26 cellular contexts compared by ENCODE assay signal in genomic region chr7:149053386-149053785, GRCh38. TPM values are rescaled to one million over a fixed set of nuclear protein-coding genes. Genes with fewer than 3 reads are reported as not detected.
DNase-seq lines count a peak whose midpoint lies in the region; ATAC-seq, FAIRE-seq and TF ChIP-seq lines count a peak whose summit lies in the region.
"Had no signal": no experiment of that assay in that cellular context is flagged by ENCODE, and none has a peak within 500 bp of the region (broad histone marks: within the 10 kb centered on the region; RNA-seq: fewer than 3 reads in every experiment).

No MANE protein-coding gene starts in this region.

- H3K23me2 ChIP-seq in H1 (ENCODE audit: low read depth, low read length) = no peaks in the 10 kb centered on the region

- H2BK20ac ChIP-seq in IMR-90 (ENCODE audit: low read depth, low read length) = no peak overlapping the region
- no peak overlapping the region for H2BK20ac ChIP-seq in H1 (ENCODE audit: low read length)

- TF ChIP-seq RAD21 in HepG2 (CRISPR knock-in tag; IDR thresholded peaks at IDR 0.05) (no peak), IMR-90 (IDR thresholded peaks at IDR 0.05; ENCODE audit: low read length) (no peak), H1 (IDR thresholded peaks at IDR 0.05 in 1 of 2, conservative IDR thresholded peaks at IDR 0.05 in 1 of 2; ENCODE audit: low read depth in 2 of 2, low read length in 2 of 2) (no peak)

- H3K27me3 Mint-ChIP-seq in activated CD4-positive, alpha-beta T cell treated with anti-CD3 and anti-CD28 coated beads for 36 hours = no peaks in the 10 kb centered on the region
- H3K27me3 Mint-ChIP-seq in endodermal cell (ENCODE audit: insufficient read depth) = peaks cover 4% of the 10 kb centered on the region

- TF ChIP-seq CTCF in HepG2 (CRISPR knock-in tag; IDR thresholded peaks at IDR 0.05) (no peak), right lobe of liver (IDR thresholded peaks at IDR 0.05) (no peak), IMR-90 (conservative IDR thresholded peaks at IDR 0.05; ENCODE audit: low read depth, low read length) (no peak), H1 (IDR thresholded peaks at IDR 0.05; ENCODE audit: control extremely low read depth in 1 of 3, insufficient read depth in 1 of 3, low read depth in 1 of 3, low read length in 3 of 3) (no peak), endodermal cell (conservative IDR thresholded peaks at IDR 0.05) (no peak)

- H3K56ac ChIP-seq in IMR-90 (ENCODE audit: extremely low read depth, insufficient read depth, low read length) (no peak overlapping the region), H1 (replicated peaks; ENCODE audit: insufficient read length, low read depth, low read length) (no peak overlapping the region)

- H4K20me1 ChIP-seq in HepG2 (ENCODE audit: insufficient read depth, low read length) = no peaks in the 10 kb centered on the region
- no peaks in the 10 kb centered on the region for H4K20me1 ChIP-seq in IMR-90 (ENCODE audit: insufficient read depth, low read length)
- no peaks in the 10 kb centered on the region for H4K20me1 ChIP-seq in H1 (replicated peaks in 1 of 2; ENCODE audit: control insufficient read depth in 1 of 2, insufficient read depth in 2 of 2, low read length in 2 of 2)
- H4K20me1 ChIP-seq: BLaER1 had no signal

- H3K4me3 ChIP-seq in HepG2 (replicated peaks in 1 of 3; ENCODE audit: insufficient read depth in 1 of 3, low read depth in 2 of 3, low read length in 3 of 3) (no peak overlapping the region), right lobe of liver (no peak overlapping the region), IMR-90 (ENCODE audit: insufficient read depth, low read depth, low read length) (no peak overlapping the region), H1 (ENCODE audit: extremely low read depth in 1 of 4, insufficient read depth in 2 of 4, low read depth in 3 of 4, low read length in 4 of 4) (no peak overlapping the region), endodermal cell (ENCODE audit: low read length) (no peak overlapping the region)
- H3K4me3 ChIP-seq: BLaER1, GM12878 had no signal

- no peaks in the 10 kb centered on the region for H3K9me1 ChIP-seq in IMR-90 (ENCODE audit: insufficient read depth, low read length)

- FAIRE-seq in HepG2 (lab: Jason Lieb, UNC) (no peak), H1 (lab: Jason Lieb, UNC) (no peak)
- FAIRE-seq: GM12878, GM12892, GM18507 had no signal

- H3K9me3 ChIP-seq in HepG2 (ENCODE audit: low read length) (no peaks in the 10 kb centered on the region), right lobe of liver (no peaks in the 10 kb centered on the region), IMR-90 (ENCODE audit: control insufficient read depth, insufficient read depth, low read length) (no peaks in the 10 kb centered on the region), H1 (ENCODE audit: insufficient read depth in 2 of 2, low read depth in 1 of 2, low read length in 1 of 2) (no peaks in the 10 kb centered on the region), endodermal cell (ENCODE audit: control insufficient read depth, low read length) (no peaks in the 10 kb centered on the region)
- H3K9me3 ChIP-seq: BE2C had no signal

- CTCF ChIA-PET in HepG2 (lab: Yijun Ruan, JAX; ENCODE audit: low intra/inter-chr PET ratio, low total read pairs) = no interaction called here
- CTCF ChIA-PET in IMR-90 (lab: Yijun Ruan, JAX) = interaction anchor here (0.6 to 1.1 kb wide), 3 partner anchors 13 to 181 kb away, joined by 3 read pairs; no protein-coding TSS in a partner anchor
- CTCF ChIA-PET in H1 (lab: Charles Lee; ENCODE audit: partially characterized antibody) = interaction anchor here (2.5 kb wide), 1 partner anchor 46 kb away, joined by 8 read pairs; no protein-coding TSS in a partner anchor
- CTCF ChIA-PET in activated CD4-positive, alpha-beta T cell treated with anti-CD3 and anti-CD28 coated beads for 36 hours (lab: Charles Lee) = no interaction called here

- H3K14ac ChIP-seq in IMR-90 (replicated peaks; ENCODE audit: low read depth, low read length) (no peak overlapping the region), H1 (ENCODE audit: insufficient read length) (no peak overlapping the region)

- H3K79me2 ChIP-seq in HepG2 (ENCODE audit: insufficient read depth, low read length) (no peaks in the 10 kb centered on the region), H1 (ENCODE audit: control insufficient read depth in 1 of 2, insufficient read depth in 2 of 2, low read length in 2 of 2) (no peaks in the 10 kb centered on the region)

- H3K4me2 ChIP-seq in HepG2 (ENCODE audit: low read depth, low read length) = no peak overlapping the region
- no peak overlapping the region for H3K4me2 ChIP-seq in IMR-90 (ENCODE audit: low read depth, low read length)
- no peak overlapping the region for H3K4me2 ChIP-seq in H1 (ENCODE audit: insufficient read depth in 1 of 2, low read depth in 2 of 2, low read length in 2 of 2)
- H3K4me2 ChIP-seq: BLaER1 had no signal

- no peaks in the 10 kb centered on the region for H3K4me1 Mint-ChIP-seq in activated CD4-positive, alpha-beta T cell treated with anti-CD3 and anti-CD28 coated beads for 36 hours
- no peaks in the 10 kb centered on the region for H3K4me1 Mint-ChIP-seq in endodermal cell
- H3K4me1 Mint-ChIP-seq: CD14-positive monocyte; CD4-positive, alpha-beta memory T cell; CD4-positive, CD25-positive, alpha-beta regulatory T cell; CD8-positive, alpha-beta memory T cell had no signal

- 68% methylated on average over 1 of the region's 1 CpG for WGBS in HepG2 (ENCODE audit: low lambda C conversion rate)
- WGBS in right lobe of liver (ENCODE audit: insufficient coverage, low coverage, low lambda C conversion rate, missing lambda C conversion rate) = 90% methylated on average over 1 of the region's 1 CpG
- 100% methylated on average over 1 of the region's 1 CpG; no CpG with 5 or more reads in 1 of the 2 experiments for WGBS in IMR-90 (ENCODE audit: extremely low coverage in 2 of 2, insufficient read length in 1 of 2), 2 experiments
- 75% methylated on average over 1 of the region's 1 CpG; no CpG with 5 or more reads in 1 of the 2 experiments for WGBS in H1 (ENCODE audit: extremely low coverage in 1 of 2, insufficient coverage in 1 of 2, insufficient read length in 1 of 2, insufficient replicate concordance in 2 of 2, low coverage in 1 of 2, low lambda C conversion rate in 2 of 2, missing lambda C conversion rate in 1 of 2), 2 experiments
- WGBS in endodermal cell (ENCODE audit: insufficient coverage in 1 of 2, insufficient read length in 1 of 2), 2 experiments = 89% methylated on average over 1 of the region's 1 CpG; no CpG with 5 or more reads in 1 of the 2 experiments

- H4K91ac ChIP-seq in IMR-90 (ENCODE audit: insufficient read depth, low read depth, low read length) = no peak overlapping the region
- no peak overlapping the region for H4K91ac ChIP-seq in H1 (replicated peaks; ENCODE audit: insufficient read length, low read length)

- H3K79me1 ChIP-seq in IMR-90 (ENCODE audit: low read depth in 1 of 2, low read length in 2 of 2) = no peaks in the 10 kb centered on the region
- no peaks in the 10 kb centered on the region for H3K79me1 ChIP-seq in H1 (ENCODE audit: low read depth, low read length)

- H3K18ac ChIP-seq in IMR-90 (ENCODE audit: low read depth, low read length) = no peak overlapping the region
- no peak overlapping the region for H3K18ac ChIP-seq in H1 (ENCODE audit: extremely low read depth, low read length)

- H3K23ac ChIP-seq in IMR-90 (ENCODE audit: low read depth, low read length) (no peak overlapping the region), H1 (ENCODE audit: insufficient read length) (no peak overlapping the region)

- H3K4me1 ChIP-seq in HepG2 (ENCODE audit: insufficient read depth, low read length) (no peaks in the 10 kb centered on the region), right lobe of liver (no peaks in the 10 kb centered on the region), IMR-90 (ENCODE audit: control insufficient read depth, insufficient read depth, low read length) (no peaks in the 10 kb centered on the region), H1 (replicated peaks in 1 of 4; ENCODE audit: control insufficient read depth in 3 of 4, insufficient read depth in 4 of 4, low read length in 3 of 4) (no peaks in the 10 kb centered on the region), endodermal cell (ENCODE audit: control insufficient read depth, insufficient read depth, low read length) (no peaks in the 10 kb centered on the region)
- H3K4me1 ChIP-seq: BE2C, BLaER1 had no signal

- no peak overlapping the region for H2BK12ac ChIP-seq in H1 (ENCODE audit: low read depth, low read length)

- H3K36me3 ChIP-seq in HepG2 (replicated peaks in 1 of 2; ENCODE audit: control insufficient read depth in 1 of 2, insufficient read depth in 2 of 2, low read length in 2 of 2) = no peaks in the 10 kb centered on the region
- H3K36me3 ChIP-seq in right lobe of liver = no peaks in the 10 kb centered on the region
- no peaks in the 10 kb centered on the region for H3K36me3 ChIP-seq in IMR-90 (ENCODE audit: control insufficient read depth, insufficient read depth, low read length)
- H3K36me3 ChIP-seq in H1 (ENCODE audit: control insufficient read depth in 2 of 4, insufficient read depth in 4 of 4, low read length in 3 of 4) = no peaks in the 10 kb centered on the region
- no peaks in the 10 kb centered on the region for H3K36me3 ChIP-seq in endodermal cell (ENCODE audit: control insufficient read depth, insufficient read depth, low read length)
- H3K36me3 ChIP-seq: BE2C, BLaER1 had no signal

- H4K5ac ChIP-seq in IMR-90 (ENCODE audit: low read depth, low read length) = no peak overlapping the region
- H4K5ac ChIP-seq in H1 (ENCODE audit: insufficient read length, low read depth, low read length) = no peak overlapping the region

- H3K36me3 Mint-ChIP-seq in activated CD4-positive, alpha-beta T cell treated with anti-CD3 and anti-CD28 coated beads for 36 hours (ENCODE audit: low read depth) = no peaks in the 10 kb centered on the region
- H3K36me3 Mint-ChIP-seq in endodermal cell (ENCODE audit: low read depth) = no peaks in the 10 kb centered on the region
- H3K36me3 Mint-ChIP-seq: CD14-positive monocyte; CD4-positive, alpha-beta memory T cell; CD4-positive, CD25-positive, alpha-beta regulatory T cell; CD8-positive, alpha-beta memory T cell had no signal

- H2AK9ac ChIP-seq in IMR-90 (replicated peaks; ENCODE audit: low read depth, low read length, poor library complexity) = no peak overlapping the region

- no TSS peak for BruUV-seq in HepG2 (replicated peaks; lab: Mats Ljungman, UMichigan)
- no TSS peak for BruUV-seq in IMR-90 (replicated peaks; lab: Mats Ljungman, UMichigan)

- H2BK120ac ChIP-seq in IMR-90 (ENCODE audit: low read depth, low read length) = no peak overlapping the region
- H2BK120ac ChIP-seq in H1 (replicated peaks; ENCODE audit: low read depth, low read length) = no peak overlapping the region

- H3K4ac ChIP-seq in IMR-90 (ENCODE audit: low read depth, low read length) (no peak overlapping the region), H1 (replicated peaks; ENCODE audit: insufficient read length, low read depth, low read length) (no peak overlapping the region)

- in situ Hi-C loops in HepG2 (cut with HindIII; ENCODE audit: extremely low pct_ligation_motif_present, low pct_unique_long_range_greater_than_20kb) (no loop called here), IMR-90 (cut with MboI; ENCODE audit: low sequenced_read_pairs) (no loop called here)

- 0 out of 5 replicates have a peak, but pooled peaks cover 0 to 3% of the 10 kb centered on the region in 2 experiments for H3K27me3 ChIP-seq in HepG2 (ENCODE audit: control insufficient read depth in 1 of 2, insufficient read depth in 2 of 2, low read length in 2 of 2)
- H3K27me3 ChIP-seq in right lobe of liver = no peaks in the 10 kb centered on the region
- H3K27me3 ChIP-seq in IMR-90 (ENCODE audit: control insufficient read depth, insufficient read depth, low read length) = peaks cover 4% of the 10 kb centered on the region; the same call in 1 of the 2 replicates
- H3K27me3 ChIP-seq in H1 (replicated peaks in 1 of 4; ENCODE audit: control insufficient read depth in 3 of 4, extremely low read depth in 1 of 4, insufficient read depth in 3 of 4, low read length in 3 of 4) = no peaks in the 10 kb centered on the region
- no peaks in the 10 kb centered on the region for H3K27me3 ChIP-seq in endodermal cell (ENCODE audit: control insufficient read depth, insufficient read depth, low read length, poor library complexity, severe bottlenecking)
- H3K27me3 ChIP-seq: BE2C, BLaER1 had no signal

- TF ChIP-seq EP300 in HepG2 (IDR thresholded peaks at IDR 0.05; ENCODE audit: low read depth in 2 of 2, low read length in 2 of 2) (no peak), HepG2 (CRISPR knock-in tag; IDR thresholded peaks at IDR 0.05; ENCODE audit: borderline replicate concordance) (no peak), H1 (IDR thresholded peaks at IDR 0.05; ENCODE audit: borderline replicate concordance in 1 of 2, low read depth in 2 of 2, low read length in 2 of 2) (no peak)

- H4K8ac ChIP-seq in IMR-90 (ENCODE audit: low read depth in 2 of 2, low read length in 2 of 2) (no peak overlapping the region), H1 (ENCODE audit: extremely low read depth, insufficient read depth, low read length) (no peak overlapping the region)

- POLR2A ChIA-PET in HepG2 (lab: Yijun Ruan, JAX) = no interaction called here
- POLR2A ChIA-PET in IMR-90 (lab: Charles Lee; ENCODE audit: unreplicated experiment) = interaction anchor here (0.6 kb wide), 1 partner anchor 96 kb away, joined by 3 read pairs; no protein-coding TSS in a partner anchor
- POLR2A ChIA-PET in H1 (lab: Charles Lee; ENCODE audit: partially characterized antibody) = interaction anchor here (0.7 to 1.5 kb wide), 2 partner anchors 11 to 26 kb away, joined by 3 to 10 read pairs; no protein-coding TSS in a partner anchor
- POLR2A ChIA-PET in activated CD4-positive, alpha-beta T cell treated with anti-CD3 and anti-CD28 coated beads for 36 hours (lab: Charles Lee) = no interaction called here

- H2BK5ac ChIP-seq in IMR-90 (ENCODE audit: low read depth, low read length, poor library complexity, severe bottlenecking) = no peak overlapping the region
- no peak overlapping the region for H2BK5ac ChIP-seq in H1 (ENCODE audit: low read depth, low read length)

- H2AFZ ChIP-seq in HepG2 (ENCODE audit: low read length) = no peak overlapping the region
- H2AFZ ChIP-seq in IMR-90 (replicated peaks; ENCODE audit: low read length, poor library complexity) = no peak overlapping the region
- H2AFZ ChIP-seq in H1 (ENCODE audit: low read length) = no peak overlapping the region

- dilution Hi-C loops in IMR-90 (cut with HindIII; ENCODE audit: low sequenced_read_pairs, unreplicated experiment) = no loop called here

- no peak overlapping the region for H3K4me3 Mint-ChIP-seq in activated CD4-positive, alpha-beta T cell treated with anti-CD3 and anti-CD28 coated beads for 36 hours
- H3K4me3 Mint-ChIP-seq in endodermal cell = no peak overlapping the region
- H3K4me3 Mint-ChIP-seq: CD14-positive monocyte; CD4-positive, alpha-beta memory T cell; CD4-positive, CD25-positive, alpha-beta regulatory T cell; CD8-positive, alpha-beta memory T cell had no signal

- intact Hi-C loops in HepG2 (cut with micrococcal nuclease; ENCODE audit: unreplicated experiment) = no loop called here
- intact Hi-C loops in right lobe of liver (cut with DNase I) = no loop called here
- intact Hi-C loops in IMR-90 (cut with micrococcal nuclease) = no loop called here
- intact Hi-C loops in activated CD4-positive, alpha-beta T cell treated with anti-CD3 and anti-CD28 coated beads for 36 hours (cut with DNase I, micrococcal nuclease) = no loop called here

- H2BK15ac ChIP-seq in IMR-90 (ENCODE audit: low read depth, low read length) = no peak overlapping the region
- no peak overlapping the region for H2BK15ac ChIP-seq in H1 (ENCODE audit: low read length)

- no peak for TF ChIP-seq POLR2A in HepG2 (IDR thresholded peaks at IDR 0.05; ENCODE audit: insufficient read depth in 1 of 2, low read depth in 2 of 2, low read length in 2 of 2)
- TF ChIP-seq POLR2A in right lobe of liver (IDR thresholded peaks at IDR 0.05) = no peak
- no peak for TF ChIP-seq POLR2A in IMR-90 (IDR thresholded peaks at IDR 0.05; ENCODE audit: low read depth, low read length)
- no peak for TF ChIP-seq POLR2A in H1 (IDR thresholded peaks at IDR 0.05; ENCODE audit: control extremely low read depth in 1 of 2, low read depth in 2 of 2, low read length in 2 of 2)

- no peak overlapping the region for H2AK5ac ChIP-seq in IMR-90 (ENCODE audit: low read depth, low read length)
- no peak overlapping the region for H2AK5ac ChIP-seq in H1 (ENCODE audit: low read depth, low read length)

- no peak overlapping the region for H3K27ac ChIP-seq in HepG2 (ENCODE audit: extremely low read length, insufficient read depth, low read length)
- H3K27ac ChIP-seq in right lobe of liver = no peak overlapping the region
- H3K27ac ChIP-seq in IMR-90 (ENCODE audit: insufficient read depth, low read length) = no peak overlapping the region
- no peak overlapping the region for H3K27ac ChIP-seq in H1 (ENCODE audit: low read depth, low read length)
- H3K27ac ChIP-seq in endodermal cell (ENCODE audit: low read depth, low read length) = no peak overlapping the region
- H3K27ac ChIP-seq: 22Rv1, BLaER1 had no signal

- H3K9ac ChIP-seq in HepG2 (ENCODE audit: insufficient read depth, low read depth, low read length) (no peak overlapping the region), IMR-90 (ENCODE audit: low read depth, low read length) (no peak overlapping the region), H1 (replicated peaks in 1 of 4; ENCODE audit: extremely low read depth in 1 of 4, low read depth in 3 of 4, low read length in 3 of 4) (no peak overlapping the region), endodermal cell (ENCODE audit: extremely low read depth, low read length, poor library complexity, severe bottlenecking) (no peak overlapping the region)
- H3K9ac ChIP-seq: BLaER1 had no signal

- ATAC-seq in HepG2 = no peak
- ATAC-seq in right lobe of liver = no peak
- no peak for ATAC-seq in IMR-90 (ENCODE audit: low read depth)
- no peak for ATAC-seq in activated CD4-positive, alpha-beta T cell treated with anti-CD3 and anti-CD28 coated beads for 36 hours
- ATAC-seq: GM12878 had no signal

- DNase-seq in HepG2 (ENCODE audit: low spot score) (no peak), right lobe of liver (no peak), IMR-90 (no peak), H1 (ENCODE audit: low read depth in 1 of 2, low spot score in 2 of 2) (no peak), endodermal cell (no peak)
- DNase-seq in activated CD4-positive, alpha-beta T cell treated with anti-CD3 and anti-CD28 coated beads for 36 hours = no peak
- DNase-seq: ACHN; BE2C; C1 segment of cervical spinal cord; CD4-positive, alpha-beta memory T cell; CD4-positive, CD25-positive, alpha-beta regulatory T cell; CD8-positive, alpha-beta memory T cell; COR-L47; DMS 273 treated with DMSO at 0.1 percent for 48 hours; DMS153; DMS53; DMS79; DND-41; EL; GDM1 had no signal

- H3K9me3 Mint-ChIP-seq in activated CD4-positive, alpha-beta T cell treated with anti-CD3 and anti-CD28 coated beads for 36 hours (ENCODE audit: low read depth) = no peaks in the 10 kb centered on the region
- peaks cover 7% of the 10 kb centered on the region for H3K9me3 Mint-ChIP-seq in endodermal cell
- H3K9me3 Mint-ChIP-seq: CD4-positive, alpha-beta memory T cell; CD8-positive, alpha-beta memory T cell had no signal

- H3K27ac Mint-ChIP-seq in activated CD4-positive, alpha-beta T cell treated with anti-CD3 and anti-CD28 coated beads for 36 hours = no peak overlapping the region
- H3K27ac Mint-ChIP-seq in endodermal cell = no peak overlapping the region
- H3K27ac Mint-ChIP-seq: CD14-positive monocyte; CD4-positive, alpha-beta memory T cell; CD4-positive, CD25-positive, alpha-beta regulatory T cell; CD8-positive, alpha-beta memory T cell had no signal

RNA-seq across cellular contexts. Expression of gene PDIA4, which starts 25.1 kb away (rescaled TPM):
- total RNA-seq in HepG2 (2016; rRNA removed; fragmentation: Illumina TruSeq; extraction: Trizol) (171 and 402 TPM in 2 replicates), right lobe of liver (100 to 1,000 TPM; 218 to 368 (median 272) TPM), IMR-90 (2012; rRNA removed) (277 and 304 TPM in 2 replicates), endodermal cell (100 to 1,000 TPM; 369 to 402 TPM)
- 22.9 and 25.7 TPM in 2 replicates for total RNA-seq in HepG2 (2016; cell fraction: cytosol; rRNA removed; fragmentation: Illumina TruSeq; extraction: Trizol; ENCODE audit: low read depth)
- 147 and 420 TPM in 2 replicates for total RNA-seq in HepG2 (2016; cell fraction: insoluble cytoplasmic fraction; rRNA removed; fragmentation: Illumina TruSeq; extraction: Trizol)
- 46.8 and 54.4 TPM in 2 replicates for total RNA-seq in HepG2 (2016; cell fraction: membrane; rRNA removed; fragmentation: Illumina TruSeq; extraction: Trizol)
- total RNA-seq in HepG2 (2016; cell fraction: nucleus; rRNA removed; fragmentation: Illumina TruSeq; extraction: Trizol) = 291 and 344 TPM in 2 replicates
- polyA plus RNA-seq in HepG2 (2011; rRNA removed) (257 and 278 TPM in 2 replicates), IMR-90 (2012; rRNA removed) (221 and 241 TPM in 2 replicates), H1 (2011; rRNA removed) (108 and 119 TPM in 2 replicates)
- 265 and 293 TPM in 2 replicates for polyA plus RNA-seq in HepG2 (2011; cell fraction: cytosol; rRNA removed)
- polyA plus RNA-seq in HepG2 (2011; cell fraction: nucleus; rRNA removed) = 106 and 130 TPM in 2 replicates
- polyA plus RNA-seq in HepG2 (2012) = 244 and 280 TPM in 2 replicates
- polyA plus RNA-seq in HepG2 (2016; cell fraction: cytosol; fragmentation: Illumina TruSeq; extraction: Trizol; ENCODE audit: low read depth) = 19.9 and 20.2 TPM in 2 replicates
- polyA plus RNA-seq in HepG2 (2016; cell fraction: insoluble cytoplasmic fraction; fragmentation: Illumina TruSeq; extraction: Trizol; ENCODE audit: low read depth) = 150 and 172 TPM in 2 replicates
- 32.6 and 38.7 TPM in 2 replicates for polyA plus RNA-seq in HepG2 (2016; cell fraction: membrane; fragmentation: Illumina TruSeq; extraction: Trizol; ENCODE audit: low read depth)
- 470 and 531 TPM in 2 replicates for polyA plus RNA-seq in HepG2 (2016; cell fraction: nucleus; fragmentation: Illumina TruSeq; extraction: Trizol; ENCODE audit: insufficient read depth, low read depth)
- 88.5 and 200 TPM in 2 replicates for polyA minus RNA-seq in HepG2 (2011; rRNA and poly(A)+ RNA removed; ENCODE audit: low replicate concordance)
- polyA minus RNA-seq in HepG2 (2011; cell fraction: cytosol; rRNA and poly(A)+ RNA removed) = 156 and 159 TPM in 2 replicates
- 65.0 and 77.7 TPM in 2 replicates for polyA minus RNA-seq in HepG2 (2011; cell fraction: nucleus; rRNA and poly(A)+ RNA removed)
- 143 and 192 TPM in 2 replicates for polyA plus RNA-seq in IMR-90 (2012; cell fraction: cytosol; rRNA removed)
- polyA plus RNA-seq in IMR-90 (2012; cell fraction: nucleus; rRNA removed; ENCODE audit: low replicate concordance) = 74.7 and 103 TPM in 2 replicates
- 303 and 308 TPM in 2 replicates for total RNA-seq in H1 (2021; fragmentation: NEBNext Ultra II Directional; extraction: Animal tissue kit (Norgen Biotek cat#: 25700))
- polyA plus RNA-seq in H1 (2011; cell fraction: cytosol; rRNA removed) = 165 TPM
- 160 TPM for polyA plus RNA-seq in H1 (2011; cell fraction: nucleus; rRNA removed)
- 233 to 316 TPM (median 241 TPM) in 4 replicates for polyA plus RNA-seq in H1 (2012, experiment 1 of 2)
- 221 TPM for polyA plus RNA-seq in H1 (2012, experiment 2 of 2)
- 431 TPM for polyA plus RNA-seq in H1 (2013, experiment 1 of 2)
- 436 TPM for polyA plus RNA-seq in H1 (2013, experiment 2 of 2)
- 153 and 168 TPM in 2 replicates for polyA minus RNA-seq in H1 (2011; rRNA and poly(A)+ RNA removed)
- 109 TPM for polyA minus RNA-seq in H1 (2011; cell fraction: cytosol; rRNA and poly(A)+ RNA removed)
- polyA minus RNA-seq in H1 (2011; cell fraction: nucleus; rRNA and poly(A)+ RNA removed) = 62.8 TPM
- 10 to 100 TPM; 88.3 to 90.1 TPM for total RNA-seq in activated CD4-positive, alpha-beta T cell treated with anti-CD3 and anti-CD28 coated beads for 36 hours
- 188 TPM for polyA plus RNA-seq in endodermal cell (2013, experiment 1 of 2)
- polyA plus RNA-seq in endodermal cell (2013, experiment 2 of 2) = 200 TPM

RNA-seq across cellular contexts. Expression of gene ZNF786, which starts 37.1 kb away (rescaled TPM):
- total RNA-seq in HepG2 (2016; rRNA removed; fragmentation: Illumina TruSeq; extraction: Trizol) (4.0 and 4.3 TPM in 2 replicates), right lobe of liver (1 to 10 TPM; 2.0 to 2.7 (median 2.4) TPM), IMR-90 (2012; rRNA removed) (5.8 and 7.3 TPM in 2 replicates), endodermal cell (10 to 100 TPM; 12.0 to 13.3 TPM)
- 0.79 and 0.81 TPM in 2 replicates for total RNA-seq in HepG2 (2016; cell fraction: cytosol; rRNA removed; fragmentation: Illumina TruSeq; extraction: Trizol; ENCODE audit: low read depth)
- total RNA-seq in HepG2 (2016; cell fraction: insoluble cytoplasmic fraction; rRNA removed; fragmentation: Illumina TruSeq; extraction: Trizol) = 4.0 and 4.4 TPM in 2 replicates
- 2.8 and 3.0 TPM in 2 replicates for total RNA-seq in HepG2 (2016; cell fraction: membrane; rRNA removed; fragmentation: Illumina TruSeq; extraction: Trizol)
- 3.2 and 4.4 TPM in 2 replicates for total RNA-seq in HepG2 (2016; cell fraction: nucleus; rRNA removed; fragmentation: Illumina TruSeq; extraction: Trizol)
- polyA plus RNA-seq in HepG2 (2011; rRNA removed) (2.0 and 2.8 TPM in 2 replicates), IMR-90 (2012; rRNA removed) (2.6 and 2.8 TPM in 2 replicates), H1 (2011; rRNA removed) (7.7 and 8.3 TPM in 2 replicates)
- polyA plus RNA-seq in HepG2 (2011; cell fraction: cytosol; rRNA removed) = 2.0 and 2.2 TPM in 2 replicates
- polyA plus RNA-seq in HepG2 (2011; cell fraction: nucleus; rRNA removed) = 3.3 and 4.5 TPM in 2 replicates
- polyA plus RNA-seq in HepG2 (2012) = 2.0 and 2.5 TPM in 2 replicates
- polyA plus RNA-seq in HepG2 (2016; cell fraction: cytosol; fragmentation: Illumina TruSeq; extraction: Trizol; ENCODE audit: low read depth) = 0.37 and 0.44 TPM in 2 replicates
- polyA plus RNA-seq in HepG2 (2016; cell fraction: insoluble cytoplasmic fraction; fragmentation: Illumina TruSeq; extraction: Trizol; ENCODE audit: low read depth) = 4.1 and 4.2 TPM in 2 replicates
- 1.1 and 1.2 TPM in 2 replicates for polyA plus RNA-seq in HepG2 (2016; cell fraction: membrane; fragmentation: Illumina TruSeq; extraction: Trizol; ENCODE audit: low read depth)
- 7.1 and 7.5 TPM in 2 replicates for polyA plus RNA-seq in HepG2 (2016; cell fraction: nucleus; fragmentation: Illumina TruSeq; extraction: Trizol; ENCODE audit: insufficient read depth, low read depth)
- 5.7 and 7.5 TPM in 2 replicates for polyA minus RNA-seq in HepG2 (2011; rRNA and poly(A)+ RNA removed; ENCODE audit: low replicate concordance)
- 2.5 and 2.9 TPM in 2 replicates for polyA minus RNA-seq in HepG2 (2011; cell fraction: cytosol; rRNA and poly(A)+ RNA removed)
- polyA minus RNA-seq in HepG2 (2011; cell fraction: nucleus; rRNA and poly(A)+ RNA removed) = 4.9 and 6.2 TPM in 2 replicates
- 1.0 and 2.1 TPM in 2 replicates for polyA plus RNA-seq in IMR-90 (2012; cell fraction: cytosol; rRNA removed)
- polyA plus RNA-seq in IMR-90 (2012; cell fraction: nucleus; rRNA removed; ENCODE audit: low replicate concordance) = 3.6 and 5.9 TPM in 2 replicates
- total RNA-seq in H1 (2021; fragmentation: NEBNext Ultra II Directional; extraction: Animal tissue kit (Norgen Biotek cat#: 25700)) = 15.8 and 16.3 TPM in 2 replicates
- 9.7 TPM for polyA plus RNA-seq in H1 (2011; cell fraction: cytosol; rRNA removed)
- 11.8 TPM for polyA plus RNA-seq in H1 (2011; cell fraction: nucleus; rRNA removed)
- 8.8 to 11.6 TPM (median 11.2 TPM) in 4 replicates for polyA plus RNA-seq in H1 (2012, experiment 1 of 2)
- polyA plus RNA-seq in H1 (2012, experiment 2 of 2) = 4.3 TPM
- 7.2 TPM for polyA plus RNA-seq in H1 (2013, experiment 1 of 2)
- polyA plus RNA-seq in H1 (2013, experiment 2 of 2) = 7.1 TPM
- polyA minus RNA-seq in H1 (2011; rRNA and poly(A)+ RNA removed) = 15.4 and 16.4 TPM in 2 replicates
- 11.0 TPM for polyA minus RNA-seq in H1 (2011; cell fraction: cytosol; rRNA and poly(A)+ RNA removed)
- 14.8 TPM for polyA minus RNA-seq in H1 (2011; cell fraction: nucleus; rRNA and poly(A)+ RNA removed)
- 1 to 10 TPM; 4.4 to 4.8 TPM for total RNA-seq in activated CD4-positive, alpha-beta T cell treated with anti-CD3 and anti-CD28 coated beads for 36 hours
- polyA plus RNA-seq in endodermal cell (2013, experiment 1 of 2) = 8.2 TPM
- 7.5 TPM for polyA plus RNA-seq in endodermal cell (2013, experiment 2 of 2)

Comparison
In these comparisons a context has a peak if more than half of its experiments do, and no peak if none do; other contexts are left out.
1. CTCF ChIA-PET loops: an anchor here in IMR-90 (0.6 to 1.1 kb wide) and H1 (2.5 kb wide); none called in HepG2 and activated CD4-positive, alpha-beta T cell treated with anti-CD3 and anti-CD28 coated beads for 36 hours.
2. POLR2A ChIA-PET loops: an anchor here in IMR-90 (0.6 kb wide) and H1 (0.7 to 1.5 kb wide); none called in HepG2 and activated CD4-positive, alpha-beta T cell treated with anti-CD3 and anti-CD28 coated beads for 36 hours.
3. Of the 41 proteins assayed by ChIP-seq in both HepG2 and H1: peak only in HepG2: none; only in H1: none; in both: MAFK; in neither: 40.